Comparison of ENCODE assay signal across 16 cellular contexts in genomic region chr16:69253796-69254426, GRCh38.
DNase-seq lines count a peak whose midpoint lies in the region; ATAC-seq, FAIRE-seq and TF ChIP-seq lines count a peak whose summit lies in the region.
"Had no signal": no experiment of that assay in that cellular context is flagged by ENCODE, and none has a peak within 500 bp of the region (broad histone marks: within the 10 kb centered on the region; RNA-seq: fewer than 3 reads in every experiment).

No MANE protein-coding gene starts in this region.

- no peaks in the 10 kb centered on the region for H3K9me3 ChIP-seq in NT2/D1 (ENCODE audit: insufficient read depth, low read length)
- H3K9me3 ChIP-seq: right lobe of liver had no signal

- H3K27me3 ChIP-seq in NT2/D1 (ENCODE audit: insufficient read depth, insufficient read length), result no peaks in the 10 kb centered on the region
- H3K27me3 ChIP-seq: right lobe of liver had no signal

- peak overlapping the region; percentile 15 for H3K27ac ChIP-seq in 22Rv1
- H3K27ac ChIP-seq: right lobe of liver had no signal

- DNase-seq in NT2/D1 (ENCODE audit: low read depth, low spot score) (no peak), fibroblast of mammary gland (ENCODE audit: low read depth) (peak; percentile 50), pons (ENCODE audit: low spot score) (peak; percentile 2), HTR-8/SVneo (ENCODE audit: insufficient read length, low spot score) (no peak), NCI-H146 treated with DMSO at 0.1 percent for 48 hours (lab: John Stamatoyannopoulos, UW; ENCODE audit: unreplicated experiment) (no peak), ACHN (no peak)
- DNase-seq: DMS79; effector CD8-positive, alpha-beta T cell; NCI-H526 treated with DMSO at 0.1 percent for 48 hours; right lobe of liver; SHP77 had no signal

- no peaks in the 10 kb centered on the region for H3K36me3 ChIP-seq in NT2/D1 (ENCODE audit: insufficient read depth, insufficient read length, low read length)
- H3K36me3 ChIP-seq: right lobe of liver had no signal

- peak overlapping the region; percentile 3 for H3K9ac ChIP-seq in NT2/D1 (ENCODE audit: insufficient read length, low read depth)

- in situ Hi-C loops in ACHN (cut with HindIII; ENCODE audit: low pct_ligation_motif_present, low pct_unique_long_range_greater_than_20kb, low sequenced_read_pairs), result no loop called here

- ATAC-seq in HG03139 (IDR thresholded peaks at IDR 0.05; ENCODE audit: unreplicated experiment), result no peak
- ATAC-seq: right lobe of liver had no signal

- no peaks in the 10 kb centered on the region for H3K4me1 ChIP-seq in NT2/D1 (ENCODE audit: insufficient read depth, insufficient read length)
- H3K4me1 ChIP-seq: right lobe of liver had no signal

- FAIRE-seq in HTR-8/SVneo (lab: Jason Lieb, UNC), result no peak
- FAIRE-seq: GM12892, GM19239, H1 had no signal

- H3K4me3 ChIP-seq in NT2/D1 (ENCODE audit: insufficient read length, low read depth), result no peak overlapping the region
- H3K4me3 ChIP-seq in fibroblast of mammary gland (ENCODE audit: control insufficient read depth, low read depth, low read length), result no peak overlapping the region
- H3K4me3 ChIP-seq: right lobe of liver had no signal

- TF ChIP-seq CTCF in 22Rv1 (IDR thresholded peaks at IDR 0.05), result no peak
- no peak for TF ChIP-seq CTCF in fibroblast of mammary gland (conservative IDR thresholded peaks at IDR 0.05; ENCODE audit: control insufficient read depth, insufficient read depth, low read depth, low read length)

Comparison
In these comparisons a context has a peak if more than half of its experiments do, and no peak if none do; other contexts are left out.
1. DNase-seq: peak in fibroblast of mammary gland (single experiment) and pons (single experiment); none in NT2/D1 (single experiment), HTR-8/SVneo (single experiment), NCI-H146 treated with DMSO at 0.1 percent for 48 hours (single experiment) and ACHN (single experiment).